4 cellular contexts compared by ENCODE assay signal in the genomic region with DNA sequence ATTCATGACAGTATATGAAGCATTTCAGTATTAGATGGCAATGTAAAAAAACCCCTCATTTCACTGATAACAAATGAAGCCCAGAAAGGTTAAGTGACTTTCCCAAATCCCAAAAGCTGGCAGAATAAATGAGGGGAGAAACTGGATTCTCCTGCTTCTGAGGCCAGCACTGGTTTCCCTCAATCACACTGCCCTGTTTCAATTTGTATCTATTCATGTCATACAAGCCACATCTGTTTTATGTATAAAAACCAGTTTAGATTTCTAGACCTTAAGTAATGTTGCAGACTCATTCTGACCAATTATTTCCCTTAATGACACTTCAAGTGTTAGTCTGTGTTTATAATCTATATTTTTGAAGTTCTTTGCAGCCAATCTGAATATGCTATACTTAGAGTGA. TPM values are rescaled to one million over a fixed set of nuclear protein-coding genes. Genes with fewer than 3 reads are reported as not detected.
"Had no signal": no experiment of that assay in that cellular context is flagged by ENCODE, and none has a peak within 500 bp of the region (broad histone marks: within the 10 kb centered on the region; RNA-seq: fewer than 3 reads in every experiment).

No MANE protein-coding gene starts in this region.

- DNase-seq: H9, HCEC 1CT had no signal

- ATAC-seq: GM23338, K562 had no signal

RNA-seq across cellular contexts. Expression of gene PLPPR4, which starts 16.8 kb away (rescaled TPM):
- polyA plus RNA-seq: K562 had no signal
